1 cellular context compared by ENCODE assay signal in genomic region chr5:64836190-64836750, GRCh38.
TF ChIP-seq lines count a peak whose summit lies in the region.

No MANE protein-coding gene starts in this region.

TF ChIP-seq in GM12878, 131 proteins besides CTCF, POLR2A, EP300 and RAD21 (continued from another document):
- TF ChIP-seq IKZF1 (conservative IDR thresholded peaks at IDR 0.05) (no peak), TBL1XR1 (IDR thresholded peaks at IDR 0.05; ENCODE audit: low read depth, low read length) (no peak), HDAC2 (IDR thresholded peaks at IDR 0.05) (no peak), BMI1 (IDR thresholded peaks at IDR 0.05; ENCODE audit: borderline replicate concordance) (no peak), TCF12 (IDR thresholded peaks at IDR 0.05; ENCODE audit: low read depth, low read length) (no peak), MTA3 (IDR thresholded peaks at IDR 0.05; ENCODE audit: borderline replicate concordance, low read length) (no peak), PBX3 (IDR thresholded peaks at IDR 0.05; ENCODE audit: insufficient replicate concordance, low read depth, low read length) (no peak), IRF4 (IDR thresholded peaks at IDR 0.05; ENCODE audit: low read depth, low read length) (no peak), SMAD1 (IDR thresholded peaks at IDR 0.05; ENCODE audit: low read depth, partially characterized antibody) (no peak), IRF3 (IDR thresholded peaks at IDR 0.05) (no peak)
